In the genomic region with DNA sequence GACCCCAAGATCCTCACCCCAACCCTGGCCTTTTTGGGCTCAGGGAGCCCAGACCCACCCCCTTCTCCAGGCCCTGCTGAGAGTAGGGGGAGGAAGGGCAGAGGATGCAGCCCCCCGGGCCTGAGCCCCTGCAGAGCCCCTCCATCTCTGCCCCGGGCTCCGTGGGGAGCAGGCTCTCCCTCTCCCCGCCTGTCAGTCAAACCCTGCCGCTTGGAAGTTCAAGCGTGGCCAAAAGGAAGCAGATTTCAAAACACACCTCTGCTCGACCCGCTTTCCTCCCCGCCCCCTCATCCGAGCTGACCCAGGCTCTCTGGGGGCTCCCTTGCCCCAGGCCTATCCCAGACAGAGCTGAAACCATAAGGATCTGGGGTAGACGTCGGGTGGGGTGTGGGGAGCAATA, we compare ENCODE assay signal across 13 cellular contexts. TPM values are rescaled to one million over a fixed set of nuclear protein-coding genes. Genes with fewer than 3 reads are reported as not detected.
DNase-seq lines count a peak whose midpoint lies in the region; TF ChIP-seq lines count a peak whose summit lies in the region.
"Had no signal": no experiment of that assay in that cellular context is flagged by ENCODE, and none has a peak within 500 bp of the region (broad histone marks: within the 10 kb centered on the region; RNA-seq: fewer than 3 reads in every experiment).

No MANE protein-coding gene starts in this region.

- TF ChIP-seq EP300 in stomach (IDR thresholded peaks at IDR 0.05): no peak

- H3K27ac Mint-ChIP-seq in endodermal cell: no peak overlapping the region
- H3K27ac Mint-ChIP-seq: CD8-positive, alpha-beta memory T cell; H9 had no signal

- H3K36me3 ChIP-seq in HEK293 (ENCODE audit: control insufficient read depth in 2 of 2, insufficient read depth in 1 of 2, low read length in 2 of 2): no peaks in the 10 kb centered on the region
- no peaks in the 10 kb centered on the region for H3K36me3 ChIP-seq in endodermal cell (ENCODE audit: control insufficient read depth, insufficient read depth, low read length)
- H3K36me3 ChIP-seq in stomach: no peaks in the 10 kb centered on the region
- no peaks in the 10 kb centered on the region for H3K36me3 ChIP-seq in PC-9 (ENCODE audit: low read depth)
- H3K36me3 ChIP-seq: BE2C had no signal

- 80 to 82% methylated on average over 3 to 12 of the region's 12 CpGs for WGBS in endodermal cell (ENCODE audit: insufficient coverage in 1 of 2, insufficient read length in 1 of 2), 2 experiments
- 57 to 74% (median 63%) methylated on average over 12 of the region's 12 CpGs for WGBS in stomach, 5 donors

- H3K79me2 ChIP-seq in PC-9 (ENCODE audit: low read depth): no peaks in the 10 kb centered on the region

- H3K9me3 ChIP-seq in HEK293 (ENCODE audit: control insufficient read depth, insufficient read depth, low read depth, low read length) (no peaks in the 10 kb centered on the region), endodermal cell (ENCODE audit: control insufficient read depth, low read length) (no peaks in the 10 kb centered on the region), stomach (no peaks in the 10 kb centered on the region), PC-9 (ENCODE audit: insufficient read depth, low read depth) (no peaks in the 10 kb centered on the region)
- H3K9me3 ChIP-seq: A549, BE2C, Caco-2 had no signal

- H3K9ac ChIP-seq in endodermal cell (ENCODE audit: extremely low read depth, low read length, poor library complexity, severe bottlenecking): no peak overlapping the region

- no peak overlapping the region for H3K4me3 ChIP-seq in HEK293 (ENCODE audit: low read depth, low read length)
- H3K4me3 ChIP-seq in endodermal cell (ENCODE audit: low read length): no peak overlapping the region
- no peak overlapping the region for H3K4me3 ChIP-seq in stomach
- no peak overlapping the region for H3K4me3 ChIP-seq in PC-9
- H3K4me3 ChIP-seq: A549 had no signal

- no peaks in the 10 kb centered on the region for H3F3A ChIP-seq in PC-9 (ENCODE audit: insufficient read depth, low read depth)

- no peaks in the 10 kb centered on the region for H3K9me2 ChIP-seq in PC-9 (ENCODE audit: insufficient read depth)

- intact Hi-C loops in posterior vena cava (cut with DNase I) (no loop called here), stomach (cut with DNase I; ENCODE audit: low total_unique reads) (no loop called here), PC-9 (cut with micrococcal nuclease; ENCODE audit: unreplicated experiment) (no loop called here)

- TF ChIP-seq CTCF in HEK293 (tag by site-specific recombination; IDR thresholded peaks at IDR 0.05) (no peak), endodermal cell (conservative IDR thresholded peaks at IDR 0.05) (no peak), stomach (IDR thresholded peaks at IDR 0.05) (no peak), PC-9 (conservative IDR thresholded peaks at IDR 0.05) (no peak)

- H3K9me3 Mint-ChIP-seq in endodermal cell: no peaks in the 10 kb centered on the region
- H3K9me3 Mint-ChIP-seq: CD8-positive, alpha-beta memory T cell; H9 had no signal

- no peaks in the 10 kb centered on the region for H3K27me3 ChIP-seq in endodermal cell (ENCODE audit: control insufficient read depth, insufficient read depth, low read length, poor library complexity, severe bottlenecking)
- peaks cover 0 to 28% (median 0%) of the 10 kb centered on the region in 3 donors for H3K27me3 ChIP-seq in stomach
- peaks cover 25% of the 10 kb centered on the region for H3K27me3 ChIP-seq in PC-9 (ENCODE audit: insufficient read depth, low read depth)
- H3K27me3 ChIP-seq: BE2C had no signal

- no peaks in the 10 kb centered on the region for H3K4me1 Mint-ChIP-seq in endodermal cell

- CTCF ChIA-PET in HEK293 (lab: Yijun Ruan, JAX) (interaction anchor here (0.6 to 1.6 kb wide), 2 partner anchors 17 to 78 kb away, joined by 3 to 4 read pairs; no protein-coding TSS in a partner anchor), PC-9 (lab: Charles Lee) (no interaction called here)

- no peak overlapping the region for H2AFZ ChIP-seq in PC-9

- H3K36me3 Mint-ChIP-seq in endodermal cell (ENCODE audit: low read depth): no peaks in the 10 kb centered on the region
- H3K36me3 Mint-ChIP-seq: CD8-positive, alpha-beta memory T cell had no signal

- H3K27me3 Mint-ChIP-seq in endodermal cell (ENCODE audit: insufficient read depth): peaks cover 12% of the 10 kb centered on the region

- TF ChIP-seq POLR2A in stomach (IDR thresholded peaks at IDR 0.05): no peak

- no peak overlapping the region for H3K4me2 ChIP-seq in PC-9
- H3K4me2 ChIP-seq: A549 had no signal

- H3K27ac ChIP-seq in HEK293 (ENCODE audit: extremely low read depth, low read depth, low read length) (no peak overlapping the region), endodermal cell (ENCODE audit: low read depth, low read length) (peak overlapping the region; percentile 32), stomach (no peak overlapping the region), PC-9 (no peak overlapping the region)
- H3K27ac ChIP-seq: A549 had no signal

- BruUV-seq in PC-9 (replicated peaks; lab: Mats Ljungman, UMichigan): no TSS peak

- 0 out of 2 replicates have a peak, but pooled peaks cover 3% of the 10 kb centered on the region for H4K20me1 ChIP-seq in PC-9 (ENCODE audit: insufficient read depth)

- H3K4me1 ChIP-seq in HEK293 (ENCODE audit: control insufficient read depth, insufficient read depth, low read length) (no peaks in the 10 kb centered on the region), endodermal cell (ENCODE audit: control insufficient read depth, insufficient read depth, low read length) (no peaks in the 10 kb centered on the region), stomach (peaks cover 0 to 9% (median 0%) of the 10 kb centered on the region in 4 donors), PC-9 (replicated peaks; ENCODE audit: insufficient read depth) (peaks cover 9% of the 10 kb centered on the region; the same call in 1 of the 2 replicates)
- H3K4me1 ChIP-seq: BE2C had no signal

- POLR2A ChIA-PET in HEK293 (lab: Yijun Ruan, JAX) (no interaction called here), PC-9 (lab: Charles Lee; ENCODE audit: unreplicated experiment) (no interaction called here)

- DNase-seq in endodermal cell: no peak
- DNase-seq in posterior vena cava (ENCODE audit: low spot score): peak; percentile 29
- no peak for DNase-seq in hippocampal formation (lab: John Stamatoyannopoulos, UW)
- DNase-seq in stomach: no peak
- DNase-seq in PC-9: no peak
- DNase-seq: BE2C; Caco-2; CD8-positive, alpha-beta memory T cell; DND-41; GDM1; H9 had no signal

- no peak overlapping the region for H3K4me3 Mint-ChIP-seq in endodermal cell
- H3K4me3 Mint-ChIP-seq: CD8-positive, alpha-beta memory T cell; H9 had no signal

TF ChIP-seq in HEK293, 187 proteins besides CTCF, POLR2A, EP300 and RAD21:
- TF ChIP-seq ZIC2 (tag by site-specific recombination; IDR thresholded peaks at IDR 0.05): peak; percentile 22; the same call in 1 of the 2 replicates
- no peak for TF ChIP-seq ZSCAN16 (tag by site-specific recombination; IDR thresholded peaks at IDR 0.05)

RNA-seq across cellular contexts. Expression of a gene that starts 39.0 kb away (rescaled TPM):
- total RNA-seq in endodermal cell (1 to 10 TPM; 1.7 to 3.0 TPM), posterior vena cava (10 to 100 TPM; 26.8 to 28.6 TPM), stomach (10 to 100 TPM in 4 of 5 donors, under 1 TPM in 1; 0.58 to 49.6 (median 24.6) TPM), PC-9 (2021) (30.7 and 46.0 TPM in 2 replicates)
- polyA plus RNA-seq in endodermal cell (2013, experiment 1 of 2): 19.6 TPM
- 12.6 TPM for polyA plus RNA-seq in endodermal cell (2013, experiment 2 of 2)
- 10 to 100 TPM in 2 of 3 donors, 1 to 10 TPM in 1; 9.9 to 54.4 (median 45.1) TPM for polyA plus RNA-seq in stomach
